1 cellular context compared by ENCODE assay signal in the genomic region with DNA sequence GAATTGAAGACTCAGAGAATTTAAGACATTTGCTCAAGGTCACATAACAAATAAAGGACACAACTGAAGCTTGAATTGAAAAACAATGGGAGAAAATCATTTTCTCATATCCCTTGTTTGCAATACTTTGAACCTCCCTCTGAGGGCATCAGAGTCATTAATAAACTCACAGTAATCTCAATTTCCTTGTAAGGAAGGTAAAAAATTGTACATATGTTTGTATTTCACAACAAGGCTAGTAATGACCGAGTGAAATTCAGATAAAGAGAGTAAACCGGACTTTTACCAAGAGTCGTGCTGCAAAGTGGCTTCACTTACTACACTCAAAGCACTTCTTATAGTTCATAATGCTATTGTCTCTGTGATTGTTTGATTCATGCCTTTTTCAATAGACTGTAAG.
TF ChIP-seq lines count a peak whose summit lies in the region.

No MANE protein-coding gene starts in this region.

TF ChIP-seq in HCT116, 20 proteins besides CTCF, POLR2A, EP300 and RAD21 (continued from another document):
- TF ChIP-seq, protein P1, sequence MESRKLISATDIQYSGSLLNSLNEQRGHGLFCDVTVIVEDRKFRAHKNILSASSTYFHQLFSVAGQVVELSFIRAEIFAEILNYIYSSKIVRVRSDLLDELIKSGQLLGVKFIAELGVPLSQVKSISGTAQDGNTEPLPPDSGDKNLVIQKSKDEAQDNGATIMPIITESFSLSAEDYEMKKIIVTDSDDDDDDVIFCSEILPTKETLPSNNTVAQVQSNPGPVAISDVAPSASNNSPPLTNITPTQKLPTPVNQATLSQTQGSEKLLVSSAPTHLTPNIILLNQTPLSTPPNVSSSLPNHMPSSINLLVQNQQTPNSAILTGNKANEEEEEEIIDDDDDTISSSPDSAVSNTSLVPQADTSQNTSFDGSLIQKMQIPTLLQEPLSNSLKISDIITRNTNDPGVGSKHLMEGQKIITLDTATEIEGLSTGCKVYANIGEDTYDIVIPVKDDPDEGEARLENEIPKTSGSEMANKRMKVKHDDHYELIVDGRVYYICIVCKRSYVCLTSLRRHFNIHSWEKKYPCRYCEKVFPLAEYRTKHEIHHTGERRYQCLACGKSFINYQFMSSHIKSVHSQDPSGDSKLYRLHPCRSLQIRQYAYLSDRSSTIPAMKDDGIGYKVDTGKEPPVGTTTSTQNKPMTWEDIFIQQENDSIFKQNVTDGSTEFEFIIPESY (IDR thresholded peaks at IDR 0.05; ENCODE audit: extremely low read depth, insufficient replicate concordance, low read length) = no peak
- TF ChIP-seq FOSL1 (IDR thresholded peaks at IDR 0.05; ENCODE audit: low read depth) (no peak), SIN3A (IDR thresholded peaks at IDR 0.05; ENCODE audit: low read depth) (no peak), CEBPB (IDR thresholded peaks at IDR 0.05; ENCODE audit: low read depth) (no peak)
- TF ChIP-seq, protein P2, sequence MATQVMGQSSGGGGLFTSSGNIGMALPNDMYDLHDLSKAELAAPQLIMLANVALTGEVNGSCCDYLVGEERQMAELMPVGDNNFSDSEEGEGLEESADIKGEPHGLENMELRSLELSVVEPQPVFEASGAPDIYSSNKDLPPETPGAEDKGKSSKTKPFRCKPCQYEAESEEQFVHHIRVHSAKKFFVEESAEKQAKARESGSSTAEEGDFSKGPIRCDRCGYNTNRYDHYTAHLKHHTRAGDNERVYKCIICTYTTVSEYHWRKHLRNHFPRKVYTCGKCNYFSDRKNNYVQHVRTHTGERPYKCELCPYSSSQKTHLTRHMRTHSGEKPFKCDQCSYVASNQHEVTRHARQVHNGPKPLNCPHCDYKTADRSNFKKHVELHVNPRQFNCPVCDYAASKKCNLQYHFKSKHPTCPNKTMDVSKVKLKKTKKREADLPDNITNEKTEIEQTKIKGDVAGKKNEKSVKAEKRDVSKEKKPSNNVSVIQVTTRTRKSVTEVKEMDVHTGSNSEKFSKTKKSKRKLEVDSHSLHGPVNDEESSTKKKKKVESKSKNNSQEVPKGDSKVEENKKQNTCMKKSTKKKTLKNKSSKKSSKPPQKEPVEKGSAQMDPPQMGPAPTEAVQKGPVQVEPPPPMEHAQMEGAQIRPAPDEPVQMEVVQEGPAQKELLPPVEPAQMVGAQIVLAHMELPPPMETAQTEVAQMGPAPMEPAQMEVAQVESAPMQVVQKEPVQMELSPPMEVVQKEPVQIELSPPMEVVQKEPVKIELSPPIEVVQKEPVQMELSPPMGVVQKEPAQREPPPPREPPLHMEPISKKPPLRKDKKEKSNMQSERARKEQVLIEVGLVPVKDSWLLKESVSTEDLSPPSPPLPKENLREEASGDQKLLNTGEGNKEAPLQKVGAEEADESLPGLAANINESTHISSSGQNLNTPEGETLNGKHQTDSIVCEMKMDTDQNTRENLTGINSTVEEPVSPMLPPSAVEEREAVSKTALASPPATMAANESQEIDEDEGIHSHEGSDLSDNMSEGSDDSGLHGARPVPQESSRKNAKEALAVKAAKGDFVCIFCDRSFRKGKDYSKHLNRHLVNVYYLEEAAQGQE (IDR thresholded peaks at IDR 0.05; ENCODE audit: low read depth) = no peak
TF ChIP-seq in HCT116: peak in this region for 0.
